In genomic region chr14:91871401-91871800, GRCh38 we compare ENCODE assay signal across 9 cellular contexts. TPM values are rescaled to one million over a fixed set of nuclear protein-coding genes. Genes with fewer than 3 reads are reported as not detected.
DNase-seq lines count a peak whose midpoint lies in the region; ATAC-seq and TF ChIP-seq lines count a peak whose summit lies in the region.
"Not testable (repeated sequence)": the region's sequence is repeated elsewhere in the genome, so short reads cannot be mapped to it uniquely, and the experiment has no call there.
"Had no signal": no experiment of that assay in that cellular context is flagged by ENCODE, and none has a peak within 500 bp of the region (broad histone marks: within the 10 kb centered on the region; RNA-seq: fewer than 3 reads in every experiment).

No MANE protein-coding gene starts in this region.

- POLR2A ChIA-PET in CD4-positive, alpha-beta T cell (lab: Charles Lee) = interaction anchor here (0.5 to 6.3 kb wide), 17 partner anchors 8 to 625 kb away, joined by 3 to 120 read pairs (median 9); no protein-coding TSS in a partner anchor
- POLR2A ChIA-PET in activated naive CD8-positive, alpha-beta T cell treated with anti-CD3 and anti-CD28 coated beads, Interleukin-2, amount 10 ng/mL, durations not matched to agents 7 days and 5 days (lab: Charles Lee) = interaction anchor here (0.7 to 4.0 kb wide), 6 partner anchors 10 to 362 kb away, joined by 3 to 30 read pairs (median 8); partner anchors contain the start of gene PPP4R3A

- intact Hi-C loops in CD4-positive, alpha-beta T cell (cut with DNase I, micrococcal nuclease) = loop anchor here in 1 of 2 experiments (5.0 kb wide), 1 partner anchor 454 kb away; the partner anchor contains the start of gene CCDC88C
- intact Hi-C loops in esophagus muscularis mucosa (cut with DNase I); transverse colon (cut with DNase I; ENCODE audit: low total_unique reads): not testable (repeated sequence)

- peak overlapping the region; percentile 95 for H3K27ac Mint-ChIP-seq in CD4-positive, alpha-beta T cell
- H3K27ac Mint-ChIP-seq in activated T-cell treated with anti-CD3 and anti-CD28 coated beads, Interleukin-2, amount 50 U/mL, for 72 hours; natural killer cell treated with Interleukin-12 subunit alpha and Interleukin-12 subunit beta and Interleukin-15 and Interleukin-18, amount 100 ng/mL, for 72 hours: not testable (repeated sequence)
- H3K27ac Mint-ChIP-seq in activated naive CD8-positive, alpha-beta T cell treated with anti-CD3 and anti-CD28 coated beads, Interleukin-2, amount 10 ng/mL, durations not matched to agents 7 days and 5 days = peak overlapping the region; percentile 94

- CTCF ChIA-PET in CD4-positive, alpha-beta T cell (lab: Charles Lee) = interaction anchor here (1.0 to 2.2 kb wide), 4 partner anchors 8 to 40 kb away, joined by 5 to 7 read pairs (median 6); no protein-coding TSS in a partner anchor

- peaks cover 16% of the 10 kb centered on the region for H3K36me3 Mint-ChIP-seq in CD4-positive, alpha-beta T cell (ENCODE audit: low read depth)
- not testable (repeated sequence) for H3K36me3 Mint-ChIP-seq in activated T-cell treated with anti-CD3 and anti-CD28 coated beads, Interleukin-2, amount 50 U/mL, for 72 hours (ENCODE audit: insufficient read depth in 2 of 2); activated naive CD8-positive, alpha-beta T cell treated with anti-CD3 and anti-CD28 coated beads, Interleukin-2, amount 10 ng/mL, durations not matched to agents 7 days and 5 days; natural killer cell treated with Interleukin-12 subunit alpha and Interleukin-12 subunit beta and Interleukin-15 and Interleukin-18, amount 100 ng/mL, for 72 hours

- not testable (repeated sequence) for H3K9me3 ChIP-seq in CD4-positive, alpha-beta T cell (ENCODE audit: control insufficient read depth, low read length); MG63; transverse colon
- H3K9me3 ChIP-seq in esophagus muscularis mucosa = peaks cover 0 to 12% (median 2%) of the 10 kb centered on the region in 4 donors

- ATAC-seq in CD4-positive, alpha-beta T cell (ENCODE audit: poor library complexity); activated T-cell treated with anti-CD3 and anti-CD28 coated beads, Interleukin-2, amount 50 U/mL, for 72 hours (replicated peaks in 1 of 2); activated naive CD8-positive, alpha-beta T cell treated with anti-CD3 and anti-CD28 coated beads, Interleukin-2, amount 10 ng/mL, durations not matched to agents 7 days and 5 days (ENCODE audit: low read depth); natural killer cell treated with Interleukin-12 subunit alpha and Interleukin-12 subunit beta and Interleukin-15 and Interleukin-18, amount 100 ng/mL, for 72 hours: not testable (repeated sequence)

- TF ChIP-seq CTCF in CD4-positive, alpha-beta T cell (IDR thresholded peaks at IDR 0.05); VCaP (conservative IDR thresholded peaks at IDR 0.05); esophagus muscularis mucosa (IDR thresholded peaks at IDR 0.05); transverse colon (IDR thresholded peaks at IDR 0.05): not testable (repeated sequence)

- not testable (repeated sequence) for H3K4me3 ChIP-seq in MG63, esophagus muscularis mucosa, transverse colon

- not testable (repeated sequence) for H3K27me3 Mint-ChIP-seq in CD4-positive, alpha-beta T cell; activated T-cell treated with anti-CD3 and anti-CD28 coated beads, Interleukin-2, amount 50 U/mL, for 72 hours (ENCODE audit: low read depth); activated naive CD8-positive, alpha-beta T cell treated with anti-CD3 and anti-CD28 coated beads, Interleukin-2, amount 10 ng/mL, durations not matched to agents 7 days and 5 days; natural killer cell treated with Interleukin-12 subunit alpha and Interleukin-12 subunit beta and Interleukin-15 and Interleukin-18, amount 100 ng/mL, for 72 hours

- H3K36me3 ChIP-seq in MG63, transverse colon: not testable (repeated sequence)
- peaks cover 0 to 30% (median 18%) of the 10 kb centered on the region in 4 donors for H3K36me3 ChIP-seq in esophagus muscularis mucosa

- H3K4me1 ChIP-seq in esophagus muscularis mucosa = peaks cover 12 to 25% (median 18%) of the 10 kb centered on the region in 4 donors
- peaks cover 4 to 59% (median 19%) of the 10 kb centered on the region in 4 donors for H3K4me1 ChIP-seq in transverse colon

- H3K27ac ChIP-seq in CD4-positive, alpha-beta T cell (ENCODE audit: low read depth, low read length) = peak overlapping the region; percentile 97
- H3K27ac ChIP-seq in VCaP (peak overlapping the region; percentile 88), esophagus muscularis mucosa (replicated peaks in 1 of 4) (peak overlapping the region in 3 of 4 donors; percentile 21 to 60 (median 45)), transverse colon (peak overlapping the region; percentile 84 to 91 (median 89))

- WGBS in esophagus muscularis mucosa = 94% methylated on average over 4 of the region's 4 CpGs
- 60 to 91% methylated on average over 3 to 4 of the region's 4 CpGs for WGBS in transverse colon (ENCODE audit: low coverage in 1 of 2), 2 donors

- not testable (repeated sequence) for DNase-seq in CD4-positive, alpha-beta T cell; activated T-cell treated with anti-CD3 and anti-CD28 coated beads, Interleukin-2, amount 50 U/mL, for 72 hours; activated naive CD8-positive, alpha-beta T cell treated with anti-CD3 and anti-CD28 coated beads, Interleukin-2, amount 10 ng/mL, durations not matched to agents 7 days and 5 days; esophagus muscularis mucosa (ENCODE audit: extremely low spot score); natural killer cell treated with Interleukin-12 subunit alpha and Interleukin-12 subunit beta and Interleukin-15 and Interleukin-18, amount 100 ng/mL, for 72 hours (ENCODE audit: low spot score); transverse colon
- peak; percentile 48 for DNase-seq in MG63

- H3K4me1 Mint-ChIP-seq in CD4-positive, alpha-beta T cell (ENCODE audit: low read depth) = peaks cover 95% of the 10 kb centered on the region
- H3K4me1 Mint-ChIP-seq in activated T-cell treated with anti-CD3 and anti-CD28 coated beads, Interleukin-2, amount 50 U/mL, for 72 hours (ENCODE audit: low read depth) = peaks cover 99% of the 10 kb centered on the region
- peaks cover 89% of the 10 kb centered on the region for H3K4me1 Mint-ChIP-seq in activated naive CD8-positive, alpha-beta T cell treated with anti-CD3 and anti-CD28 coated beads, Interleukin-2, amount 10 ng/mL, durations not matched to agents 7 days and 5 days
- H3K4me1 Mint-ChIP-seq in natural killer cell treated with Interleukin-12 subunit alpha and Interleukin-12 subunit beta and Interleukin-15 and Interleukin-18, amount 100 ng/mL, for 72 hours (ENCODE audit: low read depth in 2 of 2) = peaks cover 60 to 69% of the 10 kb centered on the region in 2 donors

- H3K9me3 Mint-ChIP-seq in CD4-positive, alpha-beta T cell; activated T-cell treated with anti-CD3 and anti-CD28 coated beads, Interleukin-2, amount 50 U/mL, for 72 hours; activated naive CD8-positive, alpha-beta T cell treated with anti-CD3 and anti-CD28 coated beads, Interleukin-2, amount 10 ng/mL, durations not matched to agents 7 days and 5 days; natural killer cell treated with Interleukin-12 subunit alpha and Interleukin-12 subunit beta and Interleukin-15 and Interleukin-18, amount 100 ng/mL, for 72 hours: not testable (repeated sequence)

- not testable (repeated sequence) for TF ChIP-seq EP300 in esophagus muscularis mucosa (IDR thresholded peaks at IDR 0.05); transverse colon (IDR thresholded peaks at IDR 0.05; ENCODE audit: low read depth)

- in situ Hi-C loops in transverse colon (cut with MboI; ENCODE audit: low pct_ligation_motif_present in 1 of 4, low pct_unique_long_range_greater_than_20kb in 1 of 4, low sequenced_read_pairs in 3 of 4) = not testable (repeated sequence)

- H3K4me3 Mint-ChIP-seq in CD4-positive, alpha-beta T cell = peak overlapping the region; percentile 90
- H3K4me3 Mint-ChIP-seq in activated T-cell treated with anti-CD3 and anti-CD28 coated beads, Interleukin-2, amount 50 U/mL, for 72 hours = peak overlapping the region; percentile 22 to 77
- H3K4me3 Mint-ChIP-seq in activated naive CD8-positive, alpha-beta T cell treated with anti-CD3 and anti-CD28 coated beads, Interleukin-2, amount 10 ng/mL, durations not matched to agents 7 days and 5 days = not testable (repeated sequence)
- H3K4me3 Mint-ChIP-seq in natural killer cell treated with Interleukin-12 subunit alpha and Interleukin-12 subunit beta and Interleukin-15 and Interleukin-18, amount 100 ng/mL, for 72 hours = peak overlapping the region; percentile 11

- H3K27me3 ChIP-seq in CD4-positive, alpha-beta T cell (ENCODE audit: control insufficient read depth, insufficient read depth, low read length); MG63; esophagus muscularis mucosa; transverse colon: not testable (repeated sequence)

- TF ChIP-seq POLR2A in esophagus muscularis mucosa (IDR thresholded peaks at IDR 0.05; ENCODE audit: low read depth); transverse colon (IDR thresholded peaks at IDR 0.05): not testable (repeated sequence)

RNA-seq across cellular contexts. Expression of gene TC2N, which starts 4.1 kb away (rescaled TPM):
- 100 to 1,000 TPM; 129 to 138 TPM for total RNA-seq in CD4-positive, alpha-beta T cell
- 0.53 TPM in 1 of 2 replicates, not detected in the other for total RNA-seq in MG63 (2014; rRNA removed; shearing (Covaris generic); ENCODE audit: low replicate concordance)
- 10 to 100 TPM; 38.1 to 55.4 TPM for total RNA-seq in activated T-cell treated with anti-CD3 and anti-CD28 coated beads, Interleukin-2, amount 50 U/mL, for 72 hours
- 100 to 1,000 TPM; 163 to 181 TPM for total RNA-seq in activated naive CD8-positive, alpha-beta T cell treated with anti-CD3 and anti-CD28 coated beads, Interleukin-2, amount 10 ng/mL, durations not matched to agents 7 days and 5 days
- total RNA-seq in esophagus muscularis mucosa (10 to 100 TPM; 17.8 to 27.8 (median 23.7) TPM), transverse colon (10 to 100 TPM; 36.0 to 85.4 (median 53.7) TPM)
- total RNA-seq in natural killer cell treated with Interleukin-12 subunit alpha and Interleukin-12 subunit beta and Interleukin-15 and Interleukin-18, amount 100 ng/mL, for 72 hours = 10 to 100 TPM in 1 of 2 donors, 1 to 10 TPM in 1; 6.9 to 12.0 TPM
- total RNA-seq: M059J had no signal

Comparison
In these comparisons a context has a peak if more than half of its experiments do, and no peak if none do; other contexts are left out.
1. H3K27ac ChIP-seq: peak in every context shown above with its lines; median percentile 97 in CD4-positive, alpha-beta T cell; 89 in transverse colon; 88 in VCaP; 45 in esophagus muscularis mucosa.